Comparison of ENCODE assay signal across 1 cellular context in genomic region chr6:143772110-143772509, GRCh38.
TF ChIP-seq lines count a peak whose summit lies in the region.

No MANE protein-coding gene starts in this region.

TF ChIP-seq in WTC11, 78 proteins besides CTCF, POLR2A, EP300 and RAD21 (continued from another document):
- TF ChIP-seq, protein P1, sequence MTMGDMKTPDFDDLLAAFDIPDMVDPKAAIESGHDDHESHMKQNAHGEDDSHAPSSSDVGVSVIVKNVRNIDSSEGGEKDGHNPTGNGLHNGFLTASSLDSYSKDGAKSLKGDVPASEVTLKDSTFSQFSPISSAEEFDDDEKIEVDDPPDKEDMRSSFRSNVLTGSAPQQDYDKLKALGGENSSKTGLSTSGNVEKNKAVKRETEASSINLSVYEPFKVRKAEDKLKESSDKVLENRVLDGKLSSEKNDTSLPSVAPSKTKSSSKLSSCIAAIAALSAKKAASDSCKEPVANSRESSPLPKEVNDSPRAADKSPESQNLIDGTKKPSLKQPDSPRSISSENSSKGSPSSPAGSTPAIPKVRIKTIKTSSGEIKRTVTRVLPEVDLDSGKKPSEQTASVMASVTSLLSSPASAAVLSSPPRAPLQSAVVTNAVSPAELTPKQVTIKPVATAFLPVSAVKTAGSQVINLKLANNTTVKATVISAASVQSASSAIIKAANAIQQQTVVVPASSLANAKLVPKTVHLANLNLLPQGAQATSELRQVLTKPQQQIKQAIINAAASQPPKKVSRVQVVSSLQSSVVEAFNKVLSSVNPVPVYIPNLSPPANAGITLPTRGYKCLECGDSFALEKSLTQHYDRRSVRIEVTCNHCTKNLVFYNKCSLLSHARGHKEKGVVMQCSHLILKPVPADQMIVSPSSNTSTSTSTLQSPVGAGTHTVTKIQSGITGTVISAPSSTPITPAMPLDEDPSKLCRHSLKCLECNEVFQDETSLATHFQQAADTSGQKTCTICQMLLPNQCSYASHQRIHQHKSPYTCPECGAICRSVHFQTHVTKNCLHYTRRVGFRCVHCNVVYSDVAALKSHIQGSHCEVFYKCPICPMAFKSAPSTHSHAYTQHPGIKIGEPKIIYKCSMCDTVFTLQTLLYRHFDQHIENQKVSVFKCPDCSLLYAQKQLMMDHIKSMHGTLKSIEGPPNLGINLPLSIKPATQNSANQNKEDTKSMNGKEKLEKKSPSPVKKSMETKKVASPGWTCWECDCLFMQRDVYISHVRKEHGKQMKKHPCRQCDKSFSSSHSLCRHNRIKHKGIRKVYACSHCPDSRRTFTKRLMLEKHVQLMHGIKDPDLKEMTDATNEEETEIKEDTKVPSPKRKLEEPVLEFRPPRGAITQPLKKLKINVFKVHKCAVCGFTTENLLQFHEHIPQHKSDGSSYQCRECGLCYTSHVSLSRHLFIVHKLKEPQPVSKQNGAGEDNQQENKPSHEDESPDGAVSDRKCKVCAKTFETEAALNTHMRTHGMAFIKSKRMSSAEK (CRISPR knock-in tag; IDR thresholded peaks at IDR 0.05; ENCODE audit: borderline replicate concordance) = no peak
- TF ChIP-seq RORB (CRISPR knock-in tag; IDR thresholded peaks at IDR 0.05) = no peak
- no peak for TF ChIP-seq ZNF121 (CRISPR knock-in tag; IDR thresholded peaks at IDR 0.05)
- TF ChIP-seq NFE2L1 (CRISPR knock-in tag; IDR thresholded peaks at IDR 0.05) = no peak
- no peak for TF ChIP-seq ATF2 (CRISPR knock-in tag; IDR thresholded peaks at IDR 0.05; ENCODE audit: borderline replicate concordance, low read depth)
- TF ChIP-seq, protein P2, sequence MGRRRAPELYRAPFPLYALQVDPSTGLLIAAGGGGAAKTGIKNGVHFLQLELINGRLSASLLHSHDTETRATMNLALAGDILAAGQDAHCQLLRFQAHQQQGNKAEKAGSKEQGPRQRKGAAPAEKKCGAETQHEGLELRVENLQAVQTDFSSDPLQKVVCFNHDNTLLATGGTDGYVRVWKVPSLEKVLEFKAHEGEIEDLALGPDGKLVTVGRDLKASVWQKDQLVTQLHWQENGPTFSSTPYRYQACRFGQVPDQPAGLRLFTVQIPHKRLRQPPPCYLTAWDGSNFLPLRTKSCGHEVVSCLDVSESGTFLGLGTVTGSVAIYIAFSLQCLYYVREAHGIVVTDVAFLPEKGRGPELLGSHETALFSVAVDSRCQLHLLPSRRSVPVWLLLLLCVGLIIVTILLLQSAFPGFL (CRISPR knock-in tag; IDR thresholded peaks at IDR 0.05; ENCODE audit: borderline replicate concordance) = no peak
- no peak for TF ChIP-seq ESRRA (CRISPR knock-in tag; IDR thresholded peaks at IDR 0.05; ENCODE audit: borderline replicate concordance)
- TF ChIP-seq ZSCAN18 (CRISPR knock-in tag; IDR thresholded peaks at IDR 0.05) = no peak
- no peak for TF ChIP-seq GABPB1 (CRISPR knock-in tag; IDR thresholded peaks at IDR 0.05)
- TF ChIP-seq ZNF263 (CRISPR knock-in tag; IDR thresholded peaks at IDR 0.05; ENCODE audit: low read depth) = no peak
- TF ChIP-seq, protein P3, sequence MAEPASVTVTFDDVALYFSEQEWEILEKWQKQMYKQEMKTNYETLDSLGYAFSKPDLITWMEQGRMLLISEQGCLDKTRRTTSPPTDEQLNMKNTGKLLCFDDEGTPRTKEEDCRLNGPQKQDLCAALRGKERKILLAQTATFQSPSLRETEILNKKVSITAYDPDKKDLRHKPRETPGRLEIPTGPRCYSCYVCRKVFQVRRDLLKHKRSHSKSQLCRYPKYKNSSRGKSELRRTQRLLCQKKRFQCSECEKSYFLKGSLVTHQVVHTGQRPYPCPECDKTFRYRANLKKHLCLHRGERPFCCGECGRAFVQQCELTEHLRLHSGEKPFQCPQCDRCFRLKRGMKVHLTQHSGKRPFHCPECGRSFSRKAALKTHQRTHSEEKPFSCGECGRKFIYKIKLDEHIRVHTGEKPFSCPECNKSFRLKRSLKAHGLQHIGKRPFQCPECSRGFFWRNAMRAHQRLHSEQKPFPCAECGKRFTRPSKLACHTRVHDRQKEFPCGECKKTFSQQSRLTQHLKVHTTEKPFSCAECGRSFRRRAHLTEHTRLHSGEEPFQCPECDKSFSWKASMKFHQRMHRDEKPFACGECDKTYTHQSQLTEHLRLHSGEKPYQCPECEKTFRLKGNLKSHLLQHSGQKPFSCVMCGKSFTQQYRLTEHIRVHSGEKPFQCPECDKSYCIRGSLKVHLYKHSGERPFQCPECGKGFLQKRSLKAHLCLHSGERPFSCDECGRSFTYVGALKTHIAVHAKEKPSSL (CRISPR knock-in tag; conservative IDR thresholded peaks at IDR 0.05) = no peak
- no peak for TF ChIP-seq E2F4 (CRISPR knock-in tag; IDR thresholded peaks at IDR 0.05; ENCODE audit: borderline replicate concordance, low read depth)
- no peak for TF ChIP-seq CBFB (CRISPR knock-in tag; IDR thresholded peaks at IDR 0.05; ENCODE audit: low read depth)
